In genomic region chr10:133393401-133394063, GRCh38 we compare ENCODE assay signal across 8 cellular contexts. TPM values are rescaled to one million over a fixed set of nuclear protein-coding genes. Genes with fewer than 3 reads are reported as not detected.
A peak's percentile ranks its signal among the peaks of the same experiment; 100 is the strongest.
DNase-seq lines count a peak whose midpoint lies in the region; ATAC-seq and TF ChIP-seq lines count a peak whose summit lies in the region.

No MANE protein-coding gene starts in this region.

- H3K79me2 ChIP-seq in KMS-11 (ENCODE audit: insufficient read depth, low read depth), result peaks cover 17% of the 10 kb centered on the region; the same call in 1 of the 2 replicates

- DNase-seq in Ammon's horn (ENCODE audit: low spot score), result peak; percentile 3
- no peak for DNase-seq in chondrocyte (ENCODE audit: low spot score)
- peak in 1 of 10 donors; percentile 98 for DNase-seq in naive thymus-derived CD8-positive, alpha-beta T cell
- no peak for DNase-seq in RKO (ENCODE audit: low spot score)
- DNase-seq in NOMO-1 treated with dmso at 0.1 percent for 144 hours (lab: John Stamatoyannopoulos, UW; ENCODE audit: unreplicated experiment), result no peak

- H3K4me3 Mint-ChIP-seq in chondrocyte (ENCODE audit: unreplicated experiment), result peak overlapping the region; percentile 94
- H3K4me3 Mint-ChIP-seq in naive thymus-derived CD8-positive, alpha-beta T cell, result peak overlapping the region; percentile 76 to 95 (median 92)

- no peaks in the 10 kb centered on the region for H3K36me3 ChIP-seq in KMS-11 (ENCODE audit: insufficient read depth)

- H3K4me2 ChIP-seq in KMS-11, result peak overlapping the region; percentile 43; the same call in 1 of the 2 replicates

- H3K27me3 ChIP-seq in KMS-11 (ENCODE audit: insufficient read depth, low read depth), result no peaks in the 10 kb centered on the region

- H3K27ac Mint-ChIP-seq in chondrocyte (ENCODE audit: unreplicated experiment), result peak overlapping the region; percentile 45
- H3K27ac Mint-ChIP-seq in naive thymus-derived CD8-positive, alpha-beta T cell, result peak overlapping the region in 9 of 10 donors; percentile 56 to 93 (median 80)

- H3K9me3 Mint-ChIP-seq in chondrocyte (ENCODE audit: low read depth), result no peaks in the 10 kb centered on the region
- no peaks in the 10 kb centered on the region for H3K9me3 Mint-ChIP-seq in naive thymus-derived CD8-positive, alpha-beta T cell

- no peaks in the 10 kb centered on the region for H3K27me3 Mint-ChIP-seq in chondrocyte (ENCODE audit: low read depth)
- H3K27me3 Mint-ChIP-seq in naive thymus-derived CD8-positive, alpha-beta T cell, result no peaks in the 10 kb centered on the region

- peak overlapping the region; percentile 0; the same call in 1 of the 2 replicates for H2AFZ ChIP-seq in KMS-11 (ENCODE audit: low read depth)

- H3K4me3 ChIP-seq in KMS-11 (IDR thresholded peaks at IDR 0.05; ENCODE audit: insufficient read depth, low read depth, low read length), result no peak overlapping the region

- H4K20me1 ChIP-seq in KMS-11 (ENCODE audit: insufficient read depth), result no peaks in the 10 kb centered on the region

- H3K36me3 Mint-ChIP-seq in chondrocyte (ENCODE audit: low read depth), result peaks cover 7% of the 10 kb centered on the region
- peaks cover 0 to 27% (median 0%) of the 10 kb centered on the region in 3 donors for H3K36me3 Mint-ChIP-seq in naive thymus-derived CD8-positive, alpha-beta T cell

- POLR2A ChIA-PET in naive thymus-derived CD8-positive, alpha-beta T cell (lab: Charles Lee), result interaction anchor here (1.0 to 2.0 kb wide), 4 partner anchors 13 to 58 kb away, joined by 4 to 5 read pairs (median 4); partner anchors contain the start of genes CALY and ECHS1

- no peak overlapping the region for H3K27ac ChIP-seq in KMS-11

- H3K9ac ChIP-seq in KMS-11, result peak overlapping the region; percentile 99; the same call in 1 of the 2 replicates

- peaks cover 40% of the 10 kb centered on the region for H3K4me1 ChIP-seq in KMS-11 (ENCODE audit: low read depth, poor library complexity, severe bottlenecking)

- H3K4me1 Mint-ChIP-seq in chondrocyte (ENCODE audit: low read depth), result peaks cover 18% of the 10 kb centered on the region
- H3K4me1 Mint-ChIP-seq in naive thymus-derived CD8-positive, alpha-beta T cell, result peaks cover 30 to 66% (median 50%) of the 10 kb centered on the region in 4 donors

- no peak for ATAC-seq in naive thymus-derived CD8-positive, alpha-beta T cell
- ATAC-seq in GM18868 (IDR thresholded peaks at IDR 0.05; ENCODE audit: unreplicated experiment) (no peak), HG02840 (IDR thresholded peaks at IDR 0.05; ENCODE audit: low FRiP score, unreplicated experiment) (no peak)

- TF ChIP-seq CTCF in KMS-11 (conservative IDR thresholded peaks at IDR 0.05; ENCODE audit: low read depth, low read length) (no peak), chondrocyte (IDR thresholded peaks at IDR 0.05) (no peak)

RNA-seq across cellular contexts. Expression of gene MTG1, which starts 0.4 kb away (rescaled TPM):
- total RNA-seq in chondrocyte, result 33.2 to 53.0 TPM (median 36.7 TPM) in 3 replicates
- total RNA-seq in naive thymus-derived CD8-positive, alpha-beta T cell, result 10 to 100 TPM; 62.4 to 67.9 TPM
- 10 to 100 TPM; 19.4 to 37.9 (median 28.5) TPM for polyA plus RNA-seq in naive thymus-derived CD8-positive, alpha-beta T cell

RNA-seq across cellular contexts. Expression of gene PAOX, which starts 14.5 kb away (rescaled TPM):
- 5.9 to 7.6 TPM (median 6.3 TPM) in 3 replicates for total RNA-seq in chondrocyte
- 10 to 100 TPM; 11.3 to 11.9 TPM for total RNA-seq in naive thymus-derived CD8-positive, alpha-beta T cell
- 10 to 100 TPM; 10.9 to 15.6 (median 11.9) TPM for polyA plus RNA-seq in naive thymus-derived CD8-positive, alpha-beta T cell

RNA-seq across cellular contexts. Expression of gene ECHS1, which starts 20.4 kb away (rescaled TPM):
- 57.6 to 67.8 TPM (median 58.9 TPM) in 3 replicates for total RNA-seq in chondrocyte
- total RNA-seq in naive thymus-derived CD8-positive, alpha-beta T cell, result 10 to 100 TPM; 28.3 to 29.2 TPM
- polyA plus RNA-seq in naive thymus-derived CD8-positive, alpha-beta T cell, result 100 to 1,000 TPM; 103 to 110 (median 104) TPM

RNA-seq across cellular contexts. Expression of gene SPRN, which starts 30.9 kb away (rescaled TPM):
- 2.4 to 7.3 TPM (median 6.5 TPM) in 3 replicates for total RNA-seq in chondrocyte
- not detected for total RNA-seq in naive thymus-derived CD8-positive, alpha-beta T cell
- under 1 TPM; 0.06 to 0.39 (median 0.28) TPM for polyA plus RNA-seq in naive thymus-derived CD8-positive, alpha-beta T cell

RNA-seq across cellular contexts. Expression of gene FUOM, which starts 35.7 kb away (rescaled TPM):
- total RNA-seq in chondrocyte, result 29.9 to 34.4 TPM (median 32.2 TPM) in 3 replicates
- 10 to 100 TPM; 17.1 to 23.7 TPM for total RNA-seq in naive thymus-derived CD8-positive, alpha-beta T cell
- polyA plus RNA-seq in naive thymus-derived CD8-positive, alpha-beta T cell, result 10 to 100 TPM; 17.4 to 21.4 (median 18.2) TPM
